In genomic region chr3:181403876-181404660, GRCh38 we compare ENCODE assay signal across 24 cellular contexts.
DNase-seq lines count a peak whose midpoint lies in the region; ATAC-seq and TF ChIP-seq lines count a peak whose summit lies in the region.
"Had no signal": no experiment of that assay in that cellular context is flagged by ENCODE, and none has a peak within 500 bp of the region (broad histone marks: within the 10 kb centered on the region; RNA-seq: fewer than 3 reads in every experiment).

No MANE protein-coding gene starts in this region.

- ATAC-seq in mucosa of descending colon (peak; percentile 79), HG02938 (IDR thresholded peaks at IDR 0.05; ENCODE audit: unreplicated experiment) (no peak), aorta (ENCODE audit: low FRiP score) (no peak), GM18498 (IDR thresholded peaks at IDR 0.05; ENCODE audit: unreplicated experiment) (no peak)
- ATAC-seq: GM12878 had no signal

- no peak overlapping the region for H3K27ac ChIP-seq in BLaER1
- peak overlapping the region; percentile 66 for H3K27ac ChIP-seq in OCI-LY1 (ENCODE audit: low read depth, low read length, poor library complexity, severe bottlenecking)
- H3K27ac ChIP-seq in aorta (ENCODE audit: low read depth in 1 of 2, low read length in 2 of 2) = no peak overlapping the region
- H3K27ac ChIP-seq: GM23248, Peyer's patch had no signal

- H3K79me2 ChIP-seq in OCI-LY1 (ENCODE audit: insufficient read depth, low read length) = no peaks in the 10 kb centered on the region

- H2AFZ ChIP-seq in OCI-LY1 (ENCODE audit: low read length) = no peak overlapping the region
- H2AFZ ChIP-seq: GM23248 had no signal

- H3K4me2 ChIP-seq in BLaER1 = peak overlapping the region; percentile 8; the same call in 1 of the 2 replicates
- peak overlapping the region; percentile 37; the same call in 1 of the 2 replicates for H3K4me2 ChIP-seq in OCI-LY1 (ENCODE audit: low read length)

- no peaks in the 10 kb centered on the region for H3K9me3 ChIP-seq in BLaER1
- no peaks in the 10 kb centered on the region for H3K9me3 ChIP-seq in OCI-LY1 (ENCODE audit: low read length)
- no peaks in the 10 kb centered on the region for H3K9me3 ChIP-seq in mucosa of descending colon
- H3K9me3 ChIP-seq in aorta (ENCODE audit: control insufficient read depth, low read length) = no peaks in the 10 kb centered on the region
- H3K9me3 ChIP-seq: HAP-1, Peyer's patch had no signal

- no peaks in the 10 kb centered on the region for H3F3A ChIP-seq in OCI-LY1 (ENCODE audit: insufficient read depth, low read length)

- H3K4me3 ChIP-seq in BLaER1 (no peak overlapping the region), OCI-LY1 (ENCODE audit: low read depth, low read length, poor library complexity, severe bottlenecking) (no peak overlapping the region), fibroblast of the aortic adventitia (ENCODE audit: low read depth, low read length) (no peak overlapping the region), mucosa of descending colon (no peak overlapping the region), aorta (ENCODE audit: low read length in 2 of 2) (no peak overlapping the region)
- H3K4me3 ChIP-seq: GM12878, GM23248, HAP-1, Peyer's patch had no signal

- H3K4me1 ChIP-seq in BLaER1 (peaks cover 9% of the 10 kb centered on the region), OCI-LY1 (ENCODE audit: insufficient read depth, low read length, severe bottlenecking) (peaks cover 64% of the 10 kb centered on the region), mucosa of descending colon (ENCODE audit: low read depth) (peaks cover 7% of the 10 kb centered on the region), aorta (ENCODE audit: control insufficient read depth in 1 of 2, insufficient read depth in 2 of 2, low read length in 2 of 2) (no peaks in the 10 kb centered on the region)
- H3K4me1 ChIP-seq: HAP-1, Peyer's patch had no signal

- H3K9ac ChIP-seq in BLaER1 (no peak overlapping the region), OCI-LY1 (ENCODE audit: low read length) (no peak overlapping the region; the same call in 1 of the 2 replicates)
- H3K9ac ChIP-seq: GM23248 had no signal

- no peaks in the 10 kb centered on the region for H3K27me3 ChIP-seq in BLaER1
- no peaks in the 10 kb centered on the region for H3K27me3 ChIP-seq in OCI-LY1 (ENCODE audit: insufficient read depth, low read length)
- H3K27me3 ChIP-seq in aorta (ENCODE audit: control insufficient read depth in 1 of 2, insufficient read depth in 2 of 2, low read length in 1 of 2) = no peaks in the 10 kb centered on the region
- H3K27me3 ChIP-seq: Peyer's patch had no signal

- H3K36me3 ChIP-seq in BLaER1 (no peaks in the 10 kb centered on the region), OCI-LY1 (ENCODE audit: insufficient read depth, low read length) (no peaks in the 10 kb centered on the region), mucosa of descending colon (ENCODE audit: low read depth) (no peaks in the 10 kb centered on the region), aorta (ENCODE audit: control insufficient read depth in 1 of 2, insufficient read depth in 2 of 2, low read length in 1 of 2) (no peaks in the 10 kb centered on the region)
- H3K36me3 ChIP-seq: HAP-1, Peyer's patch had no signal

- TF ChIP-seq CTCF in OCI-LY1 (IDR thresholded peaks at IDR 0.05; ENCODE audit: low read length) = no peak
- TF ChIP-seq CTCF in fibroblast of the aortic adventitia (IDR thresholded peaks at IDR 0.05; ENCODE audit: insufficient read depth, low read length) = no peak
- no peak for TF ChIP-seq CTCF in mucosa of descending colon (IDR thresholded peaks at IDR 0.05)

- DNase-seq in fibroblast of the aortic adventitia (ENCODE audit: low read depth) (peak; percentile 21), mucosa of descending colon (peak in 1 of 3 donors; percentile 2), NCI-H526 treated with DMSO at 0.1 percent for 48 hours (lab: John Stamatoyannopoulos, UW) (no peak), aorta (no peak)
- DNase-seq: CD4-positive, CD25-positive, alpha-beta regulatory T cell; COR-L47; DMS 273 treated with DMSO at 0.1 percent for 48 hours; DND-41; GM23248; KG1; NCI-H1092; NCI-H1436 treated with DMSO at 0.1 percent for 48 hours; NCI-H1930; NCI-H510A; NCI-H748 treated with DMSO at 0.1 percent for 48 hours; NK-92 treated with Interleukin-12 subunit alpha and Interleukin-12 subunit beta, amount 100 ng/mL, for 24 hours; Peyer's patch; Right ventricle myocardium superior had no signal

- intact Hi-C loops in mucosa of descending colon (cut with DNase I, micrococcal nuclease) = no loop called here
- intact Hi-C loops in aorta (cut with DNase I) = no loop called here

- H3K9me2 ChIP-seq in OCI-LY1 (ENCODE audit: low read depth, low read length) = no peaks in the 10 kb centered on the region

- H4K20me1 ChIP-seq in BLaER1 = no peaks in the 10 kb centered on the region
- no peaks in the 10 kb centered on the region for H4K20me1 ChIP-seq in OCI-LY1 (ENCODE audit: insufficient read depth, low read length)

- 59 to 73% methylated on average over 8 of the region's 8 CpGs for WGBS in aorta, 2 donors
